In the genomic region with DNA sequence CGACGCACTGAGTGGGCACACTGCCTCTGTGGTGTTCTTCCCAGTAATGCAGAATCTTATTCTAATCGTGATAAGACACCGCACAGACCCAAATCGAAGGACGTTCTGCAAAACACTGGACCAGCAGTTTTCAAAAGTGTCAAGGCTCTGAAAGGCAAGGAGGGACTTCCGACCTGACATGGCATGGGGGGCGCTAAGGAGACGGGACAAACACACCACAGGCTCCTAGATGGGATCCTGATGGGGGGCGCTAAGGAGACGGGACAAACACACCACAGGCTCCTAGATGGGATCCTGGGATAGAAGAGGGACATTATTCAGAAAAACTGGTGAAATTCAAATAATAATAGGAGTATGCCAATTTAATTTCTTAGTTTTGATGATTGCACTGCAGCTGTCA, we compare ENCODE assay signal across 24 cellular contexts.
"Had no signal": no experiment of that assay in that cellular context is flagged by ENCODE, and none has a peak within 500 bp of the region (broad histone marks: within the 10 kb centered on the region; RNA-seq: fewer than 3 reads in every experiment).

No MANE protein-coding gene starts in this region.

- H3K27me3 ChIP-seq: esophagus squamous epithelium, gastroesophageal sphincter, neural progenitor cell, ovary, right atrium auricular region, sigmoid colon, stomach, transverse colon had no signal

- H3K27ac ChIP-seq: esophagus squamous epithelium, gastroesophageal sphincter, left ventricle myocardium inferior, lower lobe of right lung, neural progenitor cell, ovary, right atrium auricular region, sigmoid colon, skin epidermis, stomach, thoracic aorta had no signal

- H2AFZ ChIP-seq: neural progenitor cell had no signal

- H3K4me3 Mint-ChIP-seq: memory B cell; natural killer cell treated with Interleukin-12 subunit alpha and Interleukin-12 subunit beta and Interleukin-15 and Interleukin-18, amount 100 ng/mL, for 72 hours; neural progenitor cell had no signal

- H3K4me1 ChIP-seq: esophagus squamous epithelium, lower lobe of right lung, sigmoid colon had no signal

- H3K4me3 ChIP-seq: esophagus squamous epithelium, gastroesophageal sphincter, left ventricle myocardium inferior, lower lobe of right lung, neural progenitor cell, ovary, right atrium auricular region, sigmoid colon, skin epidermis, stomach, thoracic aorta, transverse colon had no signal

- H3K9ac ChIP-seq: neural progenitor cell had no signal

- H3K36me3 ChIP-seq: esophagus squamous epithelium, left ventricle myocardium inferior, lower lobe of right lung, neural progenitor cell, ovary, right atrium auricular region, sigmoid colon, stomach, thoracic aorta, transverse colon had no signal

- H3K36me3 Mint-ChIP-seq: memory B cell, neural progenitor cell had no signal

- H3K27me3 Mint-ChIP-seq: memory B cell; natural killer cell treated with Interleukin-12 subunit alpha and Interleukin-12 subunit beta and Interleukin-15 and Interleukin-18, amount 100 ng/mL, for 72 hours had no signal

- DNase-seq: effector memory CD4-positive, alpha-beta T cell; esophagus squamous epithelium; foreskin fibroblast; glutamatergic neuron; kidney; left cardiac atrium; left ventricle myocardium inferior; lower lobe of right lung; midbrain; nucleus accumbens; ovary; sigmoid colon; stimulated activated CD4-positive, alpha-beta T cell treated with anti-CD3 and anti-CD28 coated beads, Interleukin-12 subunit alpha, Interleukin-12 subunit beta, amount 100 ng/mL, for 4 hours; stimulated activated naive CD4-positive, alpha-beta T cell; stomach; substantia nigra; transverse colon had no signal

- ATAC-seq: gastroesophageal sphincter; left cardiac atrium; lower lobe of right lung; natural killer cell treated with Interleukin-12 subunit alpha and Interleukin-12 subunit beta and Interleukin-15 and Interleukin-18, amount 100 ng/mL, for 72 hours had no signal

- H3K9me3 ChIP-seq: lower lobe of right lung, ovary, right atrium auricular region, sigmoid colon, thoracic aorta, transverse colon had no signal

- H3K27ac Mint-ChIP-seq: memory B cell; natural killer cell treated with Interleukin-12 subunit alpha and Interleukin-12 subunit beta and Interleukin-15 and Interleukin-18, amount 100 ng/mL, for 72 hours; neural progenitor cell had no signal

- H3K4me1 Mint-ChIP-seq: memory B cell, neural progenitor cell had no signal

- H3K4me2 ChIP-seq: neural progenitor cell had no signal
